12 cellular contexts compared by ENCODE assay signal in the genomic region with DNA sequence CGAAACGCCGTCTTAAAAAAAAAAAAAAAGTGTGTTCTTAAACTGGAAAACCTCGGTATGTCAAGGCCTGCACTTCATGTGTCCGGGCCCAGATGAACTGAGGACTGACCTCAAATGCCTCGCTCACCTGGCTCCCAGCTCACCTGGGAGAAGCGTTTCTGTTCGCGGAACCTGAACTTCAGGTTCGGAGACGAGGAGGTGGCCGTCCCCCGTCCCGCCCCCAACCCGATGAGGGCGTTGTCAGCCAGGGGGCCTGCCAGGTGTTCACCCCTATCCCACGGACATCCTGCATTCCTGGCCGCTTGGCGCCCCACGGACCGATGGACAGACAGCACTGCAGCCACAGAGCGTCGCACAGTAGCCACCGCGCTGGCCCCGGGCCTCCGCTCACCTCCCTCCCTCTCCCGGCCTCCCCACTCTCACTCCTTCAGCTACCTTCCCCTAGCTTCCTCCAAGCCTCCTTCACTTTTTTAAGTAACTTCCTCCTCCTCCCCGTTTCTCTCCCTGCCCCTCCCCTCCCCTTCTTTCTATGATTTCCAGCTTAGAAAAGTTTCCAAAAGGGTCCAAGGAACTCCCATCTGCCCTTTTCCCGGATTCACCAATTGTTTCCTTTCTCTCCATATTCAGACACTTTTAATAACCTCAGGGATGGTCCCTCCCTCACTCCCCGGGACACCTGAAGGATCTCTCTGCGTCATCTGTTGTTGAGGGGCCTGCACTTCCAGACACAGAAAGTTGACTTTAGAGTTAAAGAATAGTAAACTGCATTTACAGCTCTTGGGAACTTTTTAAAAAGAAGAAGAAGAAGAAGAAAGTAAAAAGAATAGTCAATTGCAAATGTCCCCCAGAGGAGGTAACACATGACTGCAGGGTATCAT. TPM values are rescaled to one million over a fixed set of nuclear protein-coding genes. Genes with fewer than 3 reads are reported as not detected.
A peak's percentile ranks its signal among the peaks of the same experiment; 100 is the strongest.
DNase-seq lines count a peak whose midpoint lies in the region; ATAC-seq and TF ChIP-seq lines count a peak whose summit lies in the region.
"Had no signal": no experiment of that assay in that cellular context is flagged by ENCODE, and none has a peak within 500 bp of the region (broad histone marks: within the 10 kb centered on the region; RNA-seq: fewer than 3 reads in every experiment).

No MANE protein-coding gene starts in this region.

- peak overlapping the region in 1 of 2 experiments; percentile 24 for H3K4ac ChIP-seq in mesenchymal stem cell (ENCODE audit: low read depth in 1 of 2, low read length in 2 of 2)

- H3K27ac Mint-ChIP-seq in CD4-positive, alpha-beta T cell = peak overlapping the region; percentile 92
- H3K27ac Mint-ChIP-seq in activated naive CD8-positive, alpha-beta T cell treated with anti-CD3 and anti-CD28 coated beads, Interleukin-2, amount 10 ng/mL, durations not matched to agents 7 days and 5 days = peak overlapping the region; percentile 91

- H2AFZ ChIP-seq in mesenchymal stem cell (ENCODE audit: low read depth, low read length) = no peak overlapping the region

- H3K27me3 ChIP-seq in CD4-positive, alpha-beta T cell (ENCODE audit: control insufficient read depth, insufficient read depth, low read length) = no peaks in the 10 kb centered on the region
- H3K27me3 ChIP-seq in mesenchymal stem cell (ENCODE audit: control insufficient read depth in 1 of 2, insufficient read depth in 1 of 2, low read length in 2 of 2) = no peaks in the 10 kb centered on the region
- H3K27me3 ChIP-seq: adrenal gland had no signal

- CTCF ChIA-PET in CD4-positive, alpha-beta T cell (lab: Charles Lee) = interaction anchor here (0.7 to 2.2 kb wide), 5 partner anchors 21 to 83 kb away, joined by 3 to 7 read pairs (median 3); partner anchors contain the start of genes MCM3 and PAQR8

- peak overlapping the region in 1 of 2 experiments; percentile 5 for H3K18ac ChIP-seq in mesenchymal stem cell (ENCODE audit: low read depth in 1 of 2, low read length in 2 of 2)

- H3K9me3 Mint-ChIP-seq in CD4-positive, alpha-beta T cell = no peaks in the 10 kb centered on the region
- no peaks in the 10 kb centered on the region for H3K9me3 Mint-ChIP-seq in activated naive CD8-positive, alpha-beta T cell treated with anti-CD3 and anti-CD28 coated beads, Interleukin-2, amount 10 ng/mL, durations not matched to agents 7 days and 5 days

- in situ Hi-C loops in KBM-7 (cut with MboI; ENCODE audit: low pct_unique_long_range_greater_than_20kb, low sequenced_read_pairs) = no loop called here

- intact Hi-C loops in CD4-positive, alpha-beta T cell (cut with DNase I, micrococcal nuclease) = loop anchor here in 1 of 2 experiments (5.0 kb wide), 2 partner anchors 55 to 85 kb away; partner anchors contain the start of gene PAQR8

- H3K4me1 ChIP-seq in mesenchymal stem cell (ENCODE audit: control insufficient read depth, insufficient read depth, low read depth, low read length) = peaks cover 3% of the 10 kb centered on the region

- peak; percentile 16 for ATAC-seq in CD4-positive, alpha-beta T cell (ENCODE audit: poor library complexity)
- ATAC-seq in activated naive CD8-positive, alpha-beta T cell treated with anti-CD3 and anti-CD28 coated beads, Interleukin-2, amount 10 ng/mL, durations not matched to agents 7 days and 5 days (ENCODE audit: low read depth) = peak; percentile 5
- ATAC-seq in HG03378 (IDR thresholded peaks at IDR 0.05; ENCODE audit: unreplicated experiment) = no peak
- no peak for ATAC-seq in GM21528 (IDR thresholded peaks at IDR 0.05; ENCODE audit: low FRiP score, unreplicated experiment)

- no peak for TF ChIP-seq CTCF in CD4-positive, alpha-beta T cell (IDR thresholded peaks at IDR 0.05)

- no peak overlapping the region for H2AK5ac ChIP-seq in mesenchymal stem cell (ENCODE audit: low read length, severe bottlenecking)

- H3K27me3 Mint-ChIP-seq in CD4-positive, alpha-beta T cell = no peaks in the 10 kb centered on the region
- H3K27me3 Mint-ChIP-seq in activated naive CD8-positive, alpha-beta T cell treated with anti-CD3 and anti-CD28 coated beads, Interleukin-2, amount 10 ng/mL, durations not matched to agents 7 days and 5 days = no peaks in the 10 kb centered on the region

- peaks cover 83% of the 10 kb centered on the region for H3K4me1 Mint-ChIP-seq in CD4-positive, alpha-beta T cell (ENCODE audit: low read depth)
- H3K4me1 Mint-ChIP-seq in activated naive CD8-positive, alpha-beta T cell treated with anti-CD3 and anti-CD28 coated beads, Interleukin-2, amount 10 ng/mL, durations not matched to agents 7 days and 5 days = peaks cover 41% of the 10 kb centered on the region

- 56% methylated on average over 31 of the region's 32 CpGs for WGBS in mesenchymal stem cell

- no peak overlapping the region for H3K4me2 ChIP-seq in mesenchymal stem cell (ENCODE audit: low read length, poor library complexity, severe bottlenecking)

- H3K9ac ChIP-seq in mesenchymal stem cell (ENCODE audit: low read length) = no peak overlapping the region

- peak overlapping the region; percentile 66 for H4K8ac ChIP-seq in mesenchymal stem cell (ENCODE audit: low read length)

- POLR2A ChIA-PET in CD4-positive, alpha-beta T cell (lab: Charles Lee) = interaction anchor here (0.7 to 5.0 kb wide), 13 partner anchors 8 to 95 kb away, joined by 3 to 44 read pairs (median 6); partner anchors contain the start of genes MCM3 and PAQR8
- POLR2A ChIA-PET in activated naive CD8-positive, alpha-beta T cell treated with anti-CD3 and anti-CD28 coated beads, Interleukin-2, amount 10 ng/mL, durations not matched to agents 7 days and 5 days (lab: Charles Lee) = interaction anchor here (0.6 to 5.1 kb wide), 8 partner anchors 9 to 88 kb away, joined by 3 to 29 read pairs (median 4); partner anchors contain the start of genes MCM3 and PAQR8

- no peak for DNase-seq in CD4-positive, alpha-beta T cell
- DNase-seq in KBM-7 (peak; percentile 21), mesenchymal stem cell (no peak), DMS153 (lab: John Stamatoyannopoulos, UW) (no peak), NCI-H82 treated with DMSO at 0.1 percent for 48 hours (lab: John Stamatoyannopoulos, UW; ENCODE audit: unreplicated experiment) (no peak)
- DNase-seq in activated naive CD8-positive, alpha-beta T cell treated with anti-CD3 and anti-CD28 coated beads, Interleukin-2, amount 10 ng/mL, durations not matched to agents 7 days and 5 days = no peak
- DNase-seq: adrenal gland; HCEC 1CT; NCI-H510A; stimulated activated CD8-positive, alpha-beta memory T cell treated with anti-CD3 and anti-CD28 coated beads, Interleukin-4, amount 100 ng/mL, for 48 hours had no signal

- H4K91ac ChIP-seq in mesenchymal stem cell (ENCODE audit: low read length) = no peak overlapping the region

- H3K23ac ChIP-seq in mesenchymal stem cell (ENCODE audit: low read length in 2 of 2) = no peak overlapping the region

- H3K9me3 ChIP-seq in CD4-positive, alpha-beta T cell (ENCODE audit: control insufficient read depth, low read length) = no peaks in the 10 kb centered on the region
- no peaks in the 10 kb centered on the region for H3K9me3 ChIP-seq in mesenchymal stem cell (ENCODE audit: control insufficient read depth, low read length)
- H3K9me3 ChIP-seq: adrenal gland had no signal

- H3K4me3 ChIP-seq in mesenchymal stem cell (ENCODE audit: insufficient read depth in 1 of 2, low read depth in 1 of 2, low read length in 2 of 2) = no peak overlapping the region
- H3K4me3 ChIP-seq: adrenal gland had no signal

- no peak overlapping the region for H2BK15ac ChIP-seq in mesenchymal stem cell (ENCODE audit: low read depth, poor library complexity, severe bottlenecking)

- H3K79me1 ChIP-seq in mesenchymal stem cell (replicated peaks; ENCODE audit: low read length, poor library complexity, severe bottlenecking) = no peaks in the 10 kb centered on the region

- H2BK5ac ChIP-seq in mesenchymal stem cell (ENCODE audit: low read depth, low read length, poor library complexity, severe bottlenecking) = no peak overlapping the region

- H2BK120ac ChIP-seq in mesenchymal stem cell (ENCODE audit: low read depth, low read length) = no peak overlapping the region

- no peak overlapping the region for H2BK12ac ChIP-seq in mesenchymal stem cell (ENCODE audit: low read length in 2 of 2)

- H3K36me3 ChIP-seq in mesenchymal stem cell (ENCODE audit: control insufficient read depth in 1 of 2, insufficient read depth in 2 of 2, low read depth in 1 of 2, low read length in 2 of 2) = peaks cover 0 to 2% of the 10 kb centered on the region in 2 experiments
- H3K36me3 ChIP-seq: adrenal gland had no signal

- H3K36me3 Mint-ChIP-seq in CD4-positive, alpha-beta T cell (ENCODE audit: low read depth) = no peaks in the 10 kb centered on the region
- H3K36me3 Mint-ChIP-seq in activated naive CD8-positive, alpha-beta T cell treated with anti-CD3 and anti-CD28 coated beads, Interleukin-2, amount 10 ng/mL, durations not matched to agents 7 days and 5 days = no peaks in the 10 kb centered on the region

- H3K4me3 Mint-ChIP-seq in CD4-positive, alpha-beta T cell = peak overlapping the region; percentile 82
- H3K4me3 Mint-ChIP-seq in activated naive CD8-positive, alpha-beta T cell treated with anti-CD3 and anti-CD28 coated beads, Interleukin-2, amount 10 ng/mL, durations not matched to agents 7 days and 5 days = peak overlapping the region; percentile 82

- no peak overlapping the region for H3K14ac ChIP-seq in mesenchymal stem cell (ENCODE audit: low read length in 2 of 2)

- peak overlapping the region; percentile 64 for H3K27ac ChIP-seq in CD4-positive, alpha-beta T cell (ENCODE audit: low read depth, low read length)
- no peak overlapping the region for H3K27ac ChIP-seq in mesenchymal stem cell (ENCODE audit: low read length, poor library complexity, severe bottlenecking)

RNA-seq across cellular contexts. Expression of gene MCM3, which starts 22.7 kb away (rescaled TPM):
- 10 to 100 TPM in 1 of 2 experiments, 1 to 10 TPM in 1; 9.3 to 10.1 TPM for total RNA-seq in CD4-positive, alpha-beta T cell
- total RNA-seq in activated naive CD8-positive, alpha-beta T cell treated with anti-CD3 and anti-CD28 coated beads, Interleukin-2, amount 10 ng/mL, durations not matched to agents 7 days and 5 days = 100 to 1,000 TPM; 180 to 182 TPM
- polyA plus RNA-seq in mesenchymal stem cell (2013, experiment 1 of 2) = 13.5 TPM
- 13.5 TPM for polyA plus RNA-seq in mesenchymal stem cell (2013, experiment 2 of 2)

RNA-seq across cellular contexts. Expression of gene PAQR8, which starts 54.7 kb away (rescaled TPM):
- total RNA-seq in CD4-positive, alpha-beta T cell = 1 to 10 TPM; 1.8 to 1.9 TPM
- total RNA-seq in activated naive CD8-positive, alpha-beta T cell treated with anti-CD3 and anti-CD28 coated beads, Interleukin-2, amount 10 ng/mL, durations not matched to agents 7 days and 5 days = 10 to 100 TPM; 25.7 to 26.4 TPM
- 2.3 TPM for polyA plus RNA-seq in mesenchymal stem cell (2013, experiment 1 of 2)
- 2.4 TPM for polyA plus RNA-seq in mesenchymal stem cell (2013, experiment 2 of 2)

Comparison
In these comparisons a context has a peak if more than half of its experiments do, and no peak if none do; other contexts are left out.
1. ATAC-seq: peak in CD4-positive, alpha-beta T cell (single experiment) and activated naive CD8-positive, alpha-beta T cell treated with anti-CD3 and anti-CD28 coated beads, Interleukin-2, amount 10 ng/mL, durations not matched to agents 7 days and 5 days (single experiment); none in HG03378 (single experiment) and GM21528 (single experiment).
2. RNA of gene MCM3, which starts 22.7 kb away (total RNA-seq): 180 to 182 TPM in activated naive CD8-positive, alpha-beta T cell treated with anti-CD3 and anti-CD28 coated beads, Interleukin-2, amount 10 ng/mL, durations not matched to agents 7 days and 5 days; 9.3 to 10.1 TPM in CD4-positive, alpha-beta T cell; every median in the first group is over 10 times any median in the second.
3. RNA of gene PAQR8, which starts 54.7 kb away (total RNA-seq): 25.7 to 26.4 TPM in activated naive CD8-positive, alpha-beta T cell treated with anti-CD3 and anti-CD28 coated beads, Interleukin-2, amount 10 ng/mL, durations not matched to agents 7 days and 5 days; 1.8 to 1.9 TPM in CD4-positive, alpha-beta T cell; every median in the first group is over 4 times any median in the second.